In the genomic region with DNA sequence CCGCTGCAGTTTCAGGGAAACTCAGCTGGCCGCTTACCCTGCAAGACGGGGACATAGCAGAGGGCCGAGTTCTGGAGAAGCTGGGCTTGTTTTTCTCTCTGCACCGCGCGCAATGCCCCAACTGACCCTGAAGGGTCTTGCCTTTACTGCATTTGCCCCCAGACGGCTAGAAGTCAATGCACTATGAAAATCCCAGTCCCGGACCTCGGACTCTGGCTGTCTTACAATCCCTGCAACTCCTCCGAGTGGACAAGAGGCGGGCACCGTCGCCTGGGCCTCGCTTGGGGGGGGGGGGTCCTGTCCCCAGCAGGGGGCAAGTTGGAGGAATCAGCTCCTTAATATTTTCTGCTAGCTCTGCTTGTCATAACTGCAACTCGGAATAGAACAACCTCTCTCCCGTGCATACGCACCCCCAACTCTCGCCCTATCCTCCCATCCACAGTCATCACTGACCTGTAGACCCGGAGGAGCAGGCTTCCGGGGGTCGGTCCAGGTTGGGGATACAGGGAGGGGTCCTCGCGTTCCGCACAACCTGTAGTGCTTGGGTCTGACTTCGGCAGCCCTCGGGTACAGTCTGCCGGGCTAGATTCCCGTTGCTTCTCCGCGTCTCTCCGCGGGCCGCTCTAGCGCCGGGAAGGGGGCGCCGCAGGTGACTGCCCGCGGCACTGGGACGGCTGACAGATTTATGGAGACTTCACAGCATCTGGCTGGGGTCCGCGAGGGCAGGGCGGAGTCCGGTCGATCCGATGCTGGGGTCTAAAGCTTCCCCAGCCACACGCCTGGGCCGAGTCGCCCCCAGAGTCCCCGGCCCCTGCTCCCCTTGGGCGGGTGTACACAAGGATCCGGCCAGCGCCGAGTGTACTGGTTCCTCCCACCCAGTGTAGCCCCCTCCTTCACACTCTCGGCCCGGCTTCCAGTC, we compare ENCODE assay signal across 13 cellular contexts. TPM values are rescaled to one million over a fixed set of nuclear protein-coding genes. Genes with fewer than 3 reads are reported as not detected.
DNase-seq lines count a peak whose midpoint lies in the region; ATAC-seq and TF ChIP-seq lines count a peak whose summit lies in the region.
"Had no signal": no experiment of that assay in that cellular context is flagged by ENCODE, and none has a peak within 500 bp of the region (broad histone marks: within the 10 kb centered on the region; RNA-seq: fewer than 3 reads in every experiment).

No MANE protein-coding gene starts in this region.

- no peak overlapping the region for H3K4me3 Mint-ChIP-seq in HFFc6
- H3K4me3 Mint-ChIP-seq: activated CD8-positive, alpha-beta memory T cell treated with anti-CD3 and anti-CD28 coated beads, Interleukin-2, amount 10 ng/mL, durations not matched to agents 7 days and 5 days; CD4-positive, alpha-beta T cell had no signal

- H3K27me3 Mint-ChIP-seq in HFFc6 (ENCODE audit: insufficient read depth): peaks cover 88% of the 10 kb centered on the region

- H3K27ac ChIP-seq in BLaER1: no peak overlapping the region

- peaks cover 24% of the 10 kb centered on the region for H3K4me1 ChIP-seq in BLaER1
- H3K4me1 ChIP-seq in neuron (ENCODE audit: insufficient read depth, low read length): peaks cover 50% of the 10 kb centered on the region
- H3K4me1 ChIP-seq in BE2C: no peaks in the 10 kb centered on the region

- H3K9me3 ChIP-seq in BLaER1 (peaks cover 70% of the 10 kb centered on the region), neuron (ENCODE audit: low read length) (no peaks in the 10 kb centered on the region), BE2C (no peaks in the 10 kb centered on the region)

- H3K36me3 ChIP-seq in BLaER1 (no peaks in the 10 kb centered on the region), neuron (ENCODE audit: insufficient read depth, low read length) (no peaks in the 10 kb centered on the region), BE2C (no peaks in the 10 kb centered on the region)

- peaks cover 15% of the 10 kb centered on the region for H3K4me1 Mint-ChIP-seq in HFFc6 (ENCODE audit: low read depth)

- DNase-seq in DMS79 (lab: John Stamatoyannopoulos, UW) (peak; percentile 63), ecto neural progenitor cell (ENCODE audit: low spot score) (peak; percentile 57), HFFc6 (no peak), BE2C (no peak)
- no peak for DNase-seq in stimulated activated CD8-positive, alpha-beta memory T cell treated with anti-CD3 and anti-CD28 coated beads, Interleukin-4, amount 100 ng/mL, for 48 hours
- DNase-seq: activated CD8-positive, alpha-beta memory T cell treated with anti-CD3 and anti-CD28 coated beads, Interleukin-2, amount 10 ng/mL, durations not matched to agents 7 days and 5 days; CD4-positive, alpha-beta T cell; dermis blood vessel endothelial cell; foreskin melanocyte; NCI-H1417 had no signal

- peak overlapping the region; percentile 60 for H2AFZ ChIP-seq in neuron (ENCODE audit: low read depth, low read length)

- H3K9me3 Mint-ChIP-seq in HFFc6: peaks cover 15% of the 10 kb centered on the region
- H3K9me3 Mint-ChIP-seq: CD4-positive, alpha-beta T cell had no signal

- peaks cover 11% of the 10 kb centered on the region; the same call in 1 of the 2 replicates for H3K36me3 Mint-ChIP-seq in HFFc6 (ENCODE audit: low read depth)

- H3K9ac ChIP-seq in BLaER1: no peak overlapping the region

- TF ChIP-seq CTCF in HFFc6 (IDR thresholded peaks at IDR 0.05) (no peak), BE2C (IDR thresholded peaks at IDR 0.05; ENCODE audit: low read depth, low read length) (no peak)

- peak overlapping the region; percentile 59; the same call in 1 of the 2 replicates for H3K4me2 ChIP-seq in BLaER1

- no peak overlapping the region for H3K27ac Mint-ChIP-seq in HFFc6
- H3K27ac Mint-ChIP-seq: CD4-positive, alpha-beta T cell had no signal

- peaks cover 6% of the 10 kb centered on the region; the same call in 1 of the 2 replicates for H4K20me1 ChIP-seq in BLaER1

- peaks cover 86% of the 10 kb centered on the region for H3K27me3 ChIP-seq in BLaER1
- peaks cover 95% of the 10 kb centered on the region for H3K27me3 ChIP-seq in neuron (ENCODE audit: insufficient read depth, low read length)
- peaks cover 98% of the 10 kb centered on the region for H3K27me3 ChIP-seq in BE2C

- H3K4me3 ChIP-seq in BLaER1: peak overlapping the region; percentile 58
- H3K4me3 ChIP-seq in neuron (ENCODE audit: low read length): no peak overlapping the region
- H3K4me3 ChIP-seq in BE2C (ENCODE audit: low read depth, low read length): no peak overlapping the region

- no peak for ATAC-seq in HG02588 (IDR thresholded peaks at IDR 0.05; ENCODE audit: unreplicated experiment)
- ATAC-seq: activated CD8-positive, alpha-beta memory T cell treated with anti-CD3 and anti-CD28 coated beads, Interleukin-2, amount 10 ng/mL, durations not matched to agents 7 days and 5 days had no signal

RNA-seq across cellular contexts. Expression of gene PAX9, which starts 3.3 kb away (rescaled TPM):
- total RNA-seq in HFFc6 (2021; fragmentation: NEBNext Ultra II Directional; extraction: Animal tissue kit (Norgen Biotek cat#: 25700)): under 1 TPM in 5 of 6 experiments, not detected in 1; 0.10 to 0.35 (median 0.24) TPM
- polyA plus RNA-seq in BE2C (2012; ENCODE audit: insufficient read depth, insufficient read length, low read depth): not detected
- total RNA-seq: activated CD8-positive, alpha-beta memory T cell treated with anti-CD3 and anti-CD28 coated beads, Interleukin-2, amount 10 ng/mL, durations not matched to agents 7 days and 5 days; CD4-positive, alpha-beta T cell; dermis blood vessel endothelial cell had no signal

Comparison
In these comparisons a context has a peak if more than half of its experiments do, and no peak if none do; other contexts are left out.
1. DNase-seq: peak in DMS79 (single experiment) and ecto neural progenitor cell (single experiment); none in HFFc6 (single experiment), BE2C (single experiment) and stimulated activated CD8-positive, alpha-beta memory T cell treated with anti-CD3 and anti-CD28 coated beads, Interleukin-4, amount 100 ng/mL, for 48 hours (single experiment).